In genomic region chr17:15849054-15849453, GRCh38 we compare ENCODE assay signal across 8 cellular contexts.
A peak's percentile ranks its signal among the peaks of the same experiment; 100 is the strongest.
DNase-seq lines count a peak whose midpoint lies in the region; TF ChIP-seq lines count a peak whose summit lies in the region.
"Not testable (repeated sequence)": the region's sequence is repeated elsewhere in the genome, so short reads cannot be mapped to it uniquely, and the experiment has no call there.

No MANE protein-coding gene starts in this region.

- not testable (repeated sequence) for H3K27me3 Mint-ChIP-seq in Calu3 (ENCODE audit: unreplicated experiment)

- not testable (repeated sequence) for H3K9me3 Mint-ChIP-seq in Calu3 (ENCODE audit: low read depth, unreplicated experiment)

- not testable (repeated sequence) for H2AFZ ChIP-seq in osteoblast (ENCODE audit: low read length)

- BruUV-seq in Calu3 (replicated peaks; lab: Mats Ljungman, UMichigan): not testable (repeated sequence)

- H3K79me2 ChIP-seq in osteoblast (ENCODE audit: insufficient read depth, low read length): not testable (repeated sequence)

- H3K9me3 ChIP-seq in cardiac muscle cell (ENCODE audit: low read depth); osteoblast (ENCODE audit: low read depth, low read length): not testable (repeated sequence)

- not testable (repeated sequence) for H3K4me3 Mint-ChIP-seq in Calu3 (ENCODE audit: low read depth, unreplicated experiment)

- CTCF ChIA-PET in Calu3 (lab: Charles Lee): not testable (repeated sequence)

- peak overlapping the region; percentile 64 for H3K27ac ChIP-seq in brain microvascular endothelial cell
- H3K27ac ChIP-seq in cardiac muscle cell; osteoblast (ENCODE audit: low read depth, low read length): not testable (repeated sequence)

- intact Hi-C loops in Calu3 (cut with micrococcal nuclease; ENCODE audit: unreplicated experiment): not testable (repeated sequence)

- in situ Hi-C loops in brain microvascular endothelial cell (cut with HindIII; ENCODE audit: low pct_ligation_motif_present, low sequenced_read_pairs): not testable (repeated sequence)

- not testable (repeated sequence) for H3K4me1 Mint-ChIP-seq in Calu3 (ENCODE audit: low read depth, unreplicated experiment)

- not testable (repeated sequence) for H3K27ac Mint-ChIP-seq in Calu3 (ENCODE audit: unreplicated experiment)

- DNase-seq in Calu3 (peak; percentile 68), HK-2 (ENCODE audit: unreplicated experiment) (peak; percentile 32), RKO (ENCODE audit: low spot score) (peak; percentile 39), brain microvascular endothelial cell (peak; percentile 86), cardiac muscle cell (ENCODE audit: low read depth in 1 of 2, low spot score in 1 of 2) (peak; percentile 66 to 83)
- peak; percentile 67 for DNase-seq in activated CD8-positive, alpha-beta memory T cell treated with anti-CD3 and anti-CD28 coated beads for 24 hours
- DNase-seq in osteoblast (ENCODE audit: insufficient read length, low spot score, missing footprints): not testable (repeated sequence)
- peak; percentile 35 for DNase-seq in stimulated activated CD8-positive, alpha-beta memory T cell treated with anti-CD3 and anti-CD28 coated beads, Interleukin-7, amount 100 ng/mL, for 24 hours (ENCODE audit: low read depth)

- H4K20me1 ChIP-seq in osteoblast (ENCODE audit: insufficient read depth, low read length): not testable (repeated sequence)

- TF ChIP-seq CTCF in Calu3 (IDR thresholded peaks at IDR 0.05; ENCODE audit: unreplicated experiment): not testable (repeated sequence)
- TF ChIP-seq CTCF in brain microvascular endothelial cell (IDR thresholded peaks at IDR 0.05; ENCODE audit: low read depth, low read length, missing control alignments) (peak; percentile 68), cardiac muscle cell (IDR thresholded peaks at IDR 0.05; ENCODE audit: low read depth, low read length) (peak; percentile 59), osteoblast (IDR thresholded peaks at IDR 0.05; ENCODE audit: extremely low read depth, low read depth, low read length) (peak; percentile 55)

- H3K4me3 ChIP-seq in brain microvascular endothelial cell (ENCODE audit: low read depth, low read length); cardiac muscle cell; osteoblast (ENCODE audit: insufficient read depth, low read length): not testable (repeated sequence)

- not testable (repeated sequence) for H3K36me3 ChIP-seq in brain microvascular endothelial cell (replicated peaks); cardiac muscle cell; osteoblast (ENCODE audit: insufficient read depth, low read length)

- not testable (repeated sequence) for H3K4me2 ChIP-seq in osteoblast (ENCODE audit: insufficient read depth, low read length)

- not testable (repeated sequence) for H3K4me1 ChIP-seq in cardiac muscle cell (ENCODE audit: low read depth); osteoblast (ENCODE audit: insufficient read depth, low read length)

- not testable (repeated sequence) for H3K27me3 ChIP-seq in brain microvascular endothelial cell (replicated peaks); cardiac muscle cell; osteoblast (ENCODE audit: insufficient read depth, low read length)

- H3K36me3 Mint-ChIP-seq in Calu3 (ENCODE audit: insufficient read depth, unreplicated experiment): not testable (repeated sequence)
